In the genomic region with DNA sequence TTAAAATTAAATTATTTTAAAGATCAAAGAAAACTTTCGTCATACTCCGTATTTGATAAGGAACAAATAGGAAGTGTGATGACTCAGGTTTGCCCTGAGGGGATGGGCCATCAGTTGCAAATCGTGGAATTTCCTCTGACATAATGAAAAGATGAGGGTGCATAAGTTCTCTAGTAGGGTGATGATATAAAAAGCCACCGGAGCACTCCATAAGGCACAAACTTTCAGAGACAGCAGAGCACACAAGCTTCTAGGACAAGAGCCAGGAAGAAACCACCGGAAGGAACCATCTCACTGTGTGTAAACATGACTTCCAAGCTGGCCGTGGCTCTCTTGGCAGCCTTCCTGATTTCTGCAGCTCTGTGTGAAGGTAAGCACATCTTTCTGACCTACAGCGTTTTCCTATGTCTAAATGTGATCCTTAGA, we compare ENCODE assay signal across 1 cellular context.
TF ChIP-seq lines count a peak whose summit lies in the region.

Gene CXCL8 (plus strand): TSS at position 217 of the 426 bp plus-strand sequence. CDS start 90 bp downstream, at position 307.

TF ChIP-seq in HCT116, 20 proteins besides CTCF, POLR2A, EP300 and RAD21 (continued from another document):
- TF ChIP-seq ZBTB33 (IDR thresholded peaks at IDR 0.05; ENCODE audit: extremely low read depth, insufficient replicate concordance, low read length) (no peak), SIN3A (IDR thresholded peaks at IDR 0.05; ENCODE audit: low read depth) (0 out of 2 replicates have a peak, but pooled peaks have one; percentile 50), EZH2phosphoT487 (IDR thresholded peaks at IDR 0.05; ENCODE audit: borderline replicate concordance) (no peak), CBX3 (IDR thresholded peaks at IDR 0.05; ENCODE audit: low read depth) (peak; percentile 52; the same call in 1 of the 2 replicates), MAX (IDR thresholded peaks at IDR 0.05) (peak; percentile 26; the same call in 1 of the 2 replicates), SP1 (IDR thresholded peaks at IDR 0.05; ENCODE audit: low read depth) (peak; percentile 66; the same call in 1 of the 2 replicates)
- TF ChIP-seq, protein P1, sequence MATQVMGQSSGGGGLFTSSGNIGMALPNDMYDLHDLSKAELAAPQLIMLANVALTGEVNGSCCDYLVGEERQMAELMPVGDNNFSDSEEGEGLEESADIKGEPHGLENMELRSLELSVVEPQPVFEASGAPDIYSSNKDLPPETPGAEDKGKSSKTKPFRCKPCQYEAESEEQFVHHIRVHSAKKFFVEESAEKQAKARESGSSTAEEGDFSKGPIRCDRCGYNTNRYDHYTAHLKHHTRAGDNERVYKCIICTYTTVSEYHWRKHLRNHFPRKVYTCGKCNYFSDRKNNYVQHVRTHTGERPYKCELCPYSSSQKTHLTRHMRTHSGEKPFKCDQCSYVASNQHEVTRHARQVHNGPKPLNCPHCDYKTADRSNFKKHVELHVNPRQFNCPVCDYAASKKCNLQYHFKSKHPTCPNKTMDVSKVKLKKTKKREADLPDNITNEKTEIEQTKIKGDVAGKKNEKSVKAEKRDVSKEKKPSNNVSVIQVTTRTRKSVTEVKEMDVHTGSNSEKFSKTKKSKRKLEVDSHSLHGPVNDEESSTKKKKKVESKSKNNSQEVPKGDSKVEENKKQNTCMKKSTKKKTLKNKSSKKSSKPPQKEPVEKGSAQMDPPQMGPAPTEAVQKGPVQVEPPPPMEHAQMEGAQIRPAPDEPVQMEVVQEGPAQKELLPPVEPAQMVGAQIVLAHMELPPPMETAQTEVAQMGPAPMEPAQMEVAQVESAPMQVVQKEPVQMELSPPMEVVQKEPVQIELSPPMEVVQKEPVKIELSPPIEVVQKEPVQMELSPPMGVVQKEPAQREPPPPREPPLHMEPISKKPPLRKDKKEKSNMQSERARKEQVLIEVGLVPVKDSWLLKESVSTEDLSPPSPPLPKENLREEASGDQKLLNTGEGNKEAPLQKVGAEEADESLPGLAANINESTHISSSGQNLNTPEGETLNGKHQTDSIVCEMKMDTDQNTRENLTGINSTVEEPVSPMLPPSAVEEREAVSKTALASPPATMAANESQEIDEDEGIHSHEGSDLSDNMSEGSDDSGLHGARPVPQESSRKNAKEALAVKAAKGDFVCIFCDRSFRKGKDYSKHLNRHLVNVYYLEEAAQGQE (IDR thresholded peaks at IDR 0.05; ENCODE audit: low read depth) = no peak
